Comparison of ENCODE assay signal across 8 cellular contexts in the genomic region with DNA sequence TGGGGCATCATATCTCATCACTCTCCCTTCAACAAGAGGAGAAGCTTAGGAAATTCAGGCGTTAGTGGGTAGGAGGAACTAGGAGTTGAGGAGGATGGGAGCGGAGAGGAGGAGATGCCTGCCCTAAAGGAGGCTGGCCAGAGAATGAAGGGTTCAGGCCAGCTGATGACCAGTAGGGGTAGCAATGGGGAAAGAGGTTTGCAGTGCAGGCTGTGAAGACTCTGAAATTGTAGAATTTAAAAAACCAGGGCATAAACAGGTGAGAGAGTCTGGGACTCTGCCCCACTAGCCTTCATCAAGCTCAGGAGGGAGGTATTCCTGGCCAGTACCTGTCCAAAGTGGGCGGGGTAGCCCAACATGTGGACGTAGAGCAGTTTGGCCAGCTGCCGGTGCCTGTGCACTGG. TPM values are rescaled to one million over a fixed set of nuclear protein-coding genes. Genes with fewer than 3 reads are reported as not detected.
A peak's percentile ranks its signal among the peaks of the same experiment; 100 is the strongest.
DNase-seq lines count a peak whose midpoint lies in the region; ATAC-seq, FAIRE-seq and TF ChIP-seq lines count a peak whose summit lies in the region.

No MANE protein-coding gene starts in this region.

- H3K9me3 ChIP-seq in A549 (no peaks in the 10 kb centered on the region), NT2/D1 (ENCODE audit: insufficient read depth, low read length) (no peaks in the 10 kb centered on the region)

- H3K36me3 Mint-ChIP-seq in endothelial cell (ENCODE audit: low read depth, unreplicated experiment), result peaks cover 20% of the 10 kb centered on the region
- peaks cover 13% of the 10 kb centered on the region for H3K36me3 Mint-ChIP-seq in nephron (ENCODE audit: low read depth)

- no peak for TF ChIP-seq EP300 in A549 (IDR thresholded peaks at IDR 0.05)

- POLR2A ChIA-PET in A549 (lab: Yijun Ruan, JAX), result interaction anchor here (1.0 to 1.3 kb wide), 4 partner anchors 9 to 245 kb away, joined by 3 to 7 read pairs (median 5); a partner anchor contains a TSS

- H3K9me3 Mint-ChIP-seq in endothelial cell (ENCODE audit: unreplicated experiment) (no peaks in the 10 kb centered on the region), nephron (no peaks in the 10 kb centered on the region)

- peak overlapping the region; percentile 62 for H3K4me3 ChIP-seq in A549
- peak overlapping the region; percentile 80 for H3K4me3 ChIP-seq in NT2/D1 (ENCODE audit: insufficient read length, low read depth)

- ATAC-seq in A549, result peak; percentile 51 to 52
- ATAC-seq in GM19035 (IDR thresholded peaks at IDR 0.05; ENCODE audit: unreplicated experiment), result peak; percentile 7
- no peak for ATAC-seq in GM18873 (IDR thresholded peaks at IDR 0.05; ENCODE audit: low FRiP score, unreplicated experiment)

- no peak for TF ChIP-seq RAD21 in A549 (conservative IDR thresholded peaks at IDR 0.05 in 1 of 2, IDR thresholded peaks at IDR 0.05 in 1 of 2)

- peaks cover 20% of the 10 kb centered on the region for H3K4me1 ChIP-seq in A549
- H3K4me1 ChIP-seq in NT2/D1 (ENCODE audit: insufficient read depth, insufficient read length), result peaks cover 17% of the 10 kb centered on the region

- DNase-seq in A549 (ENCODE audit: low read depth in 1 of 2, low spot score in 1 of 2), result peak in 1 of 2 experiments; percentile 30
- DNase-seq in NT2/D1 (ENCODE audit: low read depth, low spot score), result no peak
- no peak for DNase-seq in endothelial cell (ENCODE audit: low spot score)
- DNase-seq in iPS-NIHi11 (ENCODE audit: low spot score), result no peak
- no peak for DNase-seq in activated gamma-delta T cell (lab: John Stamatoyannopoulos, UW)

- H3K4me3 Mint-ChIP-seq in endothelial cell (ENCODE audit: unreplicated experiment) (peak overlapping the region; percentile 97), nephron (peak overlapping the region; percentile 95 to 99 (median 99))

- 9% methylated on average over 5 of the region's 5 CpGs for WGBS in A549 (ENCODE audit: missing lambda C conversion rate)

- TF ChIP-seq CTCF in A549 (IDR thresholded peaks at IDR 0.05) (peak; percentile 15; the same call in 2 of the 3 replicates), endothelial cell (IDR thresholded peaks at IDR 0.05; ENCODE audit: unreplicated experiment) (no peak), nephron (IDR thresholded peaks at IDR 0.05; ENCODE audit: unreplicated experiment in 3 of 3) (peak in 1 of 3 experiments; percentile 17)

- peaks cover 44% of the 10 kb centered on the region for H3K36me3 ChIP-seq in NT2/D1 (ENCODE audit: insufficient read depth, insufficient read length, low read length)

- peak overlapping the region; percentile 70 for H3K9ac ChIP-seq in NT2/D1 (ENCODE audit: insufficient read length, low read depth)

- TF ChIP-seq POLR2A in A549 (IDR thresholded peaks at IDR 0.05; ENCODE audit: low read length), result no peak; the same call in 1 of the 2 replicates

- CTCF ChIA-PET in A549 (lab: Yijun Ruan, JAX), result interaction anchor here (1.1 to 19.0 kb wide), 3 partner anchors 15 to 90 kb away, joined by 4 to 553 read pairs (median 5); a partner anchor contains a TSS

- H3K27me3 ChIP-seq in NT2/D1 (ENCODE audit: insufficient read depth, insufficient read length), result no peaks in the 10 kb centered on the region

- FAIRE-seq in A549 (lab: Jason Lieb, UNC), result no peak

- peak overlapping the region; percentile 85 for H3K4me2 ChIP-seq in A549

- H3K27ac Mint-ChIP-seq in endothelial cell (ENCODE audit: unreplicated experiment), result no peak overlapping the region
- H3K27ac Mint-ChIP-seq in nephron, result peak overlapping the region; percentile 86 to 98 (median 94)

- H3K4me1 Mint-ChIP-seq in endothelial cell (ENCODE audit: unreplicated experiment) (peaks cover 30% of the 10 kb centered on the region), nephron (peaks cover 30% of the 10 kb centered on the region)

- peaks cover 18% of the 10 kb centered on the region for H3K27me3 Mint-ChIP-seq in endothelial cell (ENCODE audit: unreplicated experiment)
- H3K27me3 Mint-ChIP-seq in nephron (ENCODE audit: low read depth), result peaks cover 4% of the 10 kb centered on the region

- peak overlapping the region; percentile 90 to 97 for H3K27ac ChIP-seq in A549

TF ChIP-seq in A549, 52 proteins besides CTCF, POLR2A, EP300 and RAD21:
- TF ChIP-seq, protein P1, sequence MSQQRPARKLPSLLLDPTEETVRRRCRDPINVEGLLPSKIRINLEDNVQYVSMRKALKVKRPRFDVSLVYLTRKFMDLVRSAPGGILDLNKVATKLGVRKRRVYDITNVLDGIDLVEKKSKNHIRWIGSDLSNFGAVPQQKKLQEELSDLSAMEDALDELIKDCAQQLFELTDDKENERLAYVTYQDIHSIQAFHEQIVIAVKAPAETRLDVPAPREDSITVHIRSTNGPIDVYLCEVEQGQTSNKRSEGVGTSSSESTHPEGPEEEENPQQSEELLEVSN (IDR thresholded peaks at IDR 0.05; ENCODE audit: borderline replicate concordance, low read depth), result no peak
- TF ChIP-seq HEYL (CRISPR knock-in tag; IDR thresholded peaks at IDR 0.05), result no peak
- TF ChIP-seq, protein P2, sequence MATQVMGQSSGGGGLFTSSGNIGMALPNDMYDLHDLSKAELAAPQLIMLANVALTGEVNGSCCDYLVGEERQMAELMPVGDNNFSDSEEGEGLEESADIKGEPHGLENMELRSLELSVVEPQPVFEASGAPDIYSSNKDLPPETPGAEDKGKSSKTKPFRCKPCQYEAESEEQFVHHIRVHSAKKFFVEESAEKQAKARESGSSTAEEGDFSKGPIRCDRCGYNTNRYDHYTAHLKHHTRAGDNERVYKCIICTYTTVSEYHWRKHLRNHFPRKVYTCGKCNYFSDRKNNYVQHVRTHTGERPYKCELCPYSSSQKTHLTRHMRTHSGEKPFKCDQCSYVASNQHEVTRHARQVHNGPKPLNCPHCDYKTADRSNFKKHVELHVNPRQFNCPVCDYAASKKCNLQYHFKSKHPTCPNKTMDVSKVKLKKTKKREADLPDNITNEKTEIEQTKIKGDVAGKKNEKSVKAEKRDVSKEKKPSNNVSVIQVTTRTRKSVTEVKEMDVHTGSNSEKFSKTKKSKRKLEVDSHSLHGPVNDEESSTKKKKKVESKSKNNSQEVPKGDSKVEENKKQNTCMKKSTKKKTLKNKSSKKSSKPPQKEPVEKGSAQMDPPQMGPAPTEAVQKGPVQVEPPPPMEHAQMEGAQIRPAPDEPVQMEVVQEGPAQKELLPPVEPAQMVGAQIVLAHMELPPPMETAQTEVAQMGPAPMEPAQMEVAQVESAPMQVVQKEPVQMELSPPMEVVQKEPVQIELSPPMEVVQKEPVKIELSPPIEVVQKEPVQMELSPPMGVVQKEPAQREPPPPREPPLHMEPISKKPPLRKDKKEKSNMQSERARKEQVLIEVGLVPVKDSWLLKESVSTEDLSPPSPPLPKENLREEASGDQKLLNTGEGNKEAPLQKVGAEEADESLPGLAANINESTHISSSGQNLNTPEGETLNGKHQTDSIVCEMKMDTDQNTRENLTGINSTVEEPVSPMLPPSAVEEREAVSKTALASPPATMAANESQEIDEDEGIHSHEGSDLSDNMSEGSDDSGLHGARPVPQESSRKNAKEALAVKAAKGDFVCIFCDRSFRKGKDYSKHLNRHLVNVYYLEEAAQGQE (IDR thresholded peaks at IDR 0.05), result no peak
- TF ChIP-seq, protein P3, sequence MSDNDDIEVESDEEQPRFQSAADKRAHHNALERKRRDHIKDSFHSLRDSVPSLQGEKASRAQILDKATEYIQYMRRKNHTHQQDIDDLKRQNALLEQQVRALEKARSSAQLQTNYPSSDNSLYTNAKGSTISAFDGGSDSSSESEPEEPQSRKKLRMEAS (IDR thresholded peaks at IDR 0.05), result no peak
- no peak for TF ChIP-seq TP53 (CRISPR knock-in tag; IDR thresholded peaks at IDR 0.05)
- no peak for TF ChIP-seq FOSL2 (IDR thresholded peaks at IDR 0.05)
- no peak for TF ChIP-seq FOSL2 (CRISPR knock-in tag; IDR thresholded peaks at IDR 0.05)
- no peak for TF ChIP-seq KDM5A (IDR thresholded peaks at IDR 0.05)
- TF ChIP-seq FOXS1 (CRISPR knock-in tag; IDR thresholded peaks at IDR 0.05), result no peak
- no peak for TF ChIP-seq RARB (CRISPR knock-in tag; IDR thresholded peaks at IDR 0.05)

RNA-seq across cellular contexts. Expression of a gene that starts 0.8 kb away (rescaled TPM):
- polyA plus RNA-seq in A549 (2011; rRNA removed), result 83.7 and 122 TPM in 2 replicates
- polyA plus RNA-seq in A549 (2012; cell fraction: cytosol; rRNA removed), result 110 and 119 TPM in 2 replicates
- 819 and 947 TPM in 2 replicates for polyA plus RNA-seq in A549 (2012; cell fraction: nucleus; rRNA removed)
- 60.3 to 83.9 TPM (median 80.6 TPM) in 3 replicates for polyA plus RNA-seq in A549 (2017; fragmentation: RNase III; extraction: RNeasy Plus Mini Kit Qiagen cat#74134 plus additional on column Dnase treatment)
- 151 and 171 TPM in 2 replicates for polyA minus RNA-seq in A549 (2011; rRNA and poly(A)+ RNA removed)
- 134 TPM for total RNA-seq in endothelial cell (ENCODE audit: unreplicated experiment)

RNA-seq across cellular contexts. Expression of a gene that starts 10.7 kb away (rescaled TPM):
- polyA plus RNA-seq in A549 (2011; rRNA removed) (8.1 and 15.3 TPM in 2 replicates), A549 (2017; fragmentation: RNase III; extraction: RNeasy Plus Mini Kit Qiagen cat#74134 plus additional on column Dnase treatment) (21.0 to 24.0 TPM (median 23.9 TPM) in 3 replicates)
- polyA plus RNA-seq in A549 (2012; cell fraction: cytosol; rRNA removed), result 15.3 and 16.9 TPM in 2 replicates
- polyA plus RNA-seq in A549 (2012; cell fraction: nucleus; rRNA removed), result 20.6 and 26.5 TPM in 2 replicates
- 12.2 and 12.5 TPM in 2 replicates for polyA minus RNA-seq in A549 (2011; rRNA and poly(A)+ RNA removed)
- total RNA-seq in endothelial cell (ENCODE audit: unreplicated experiment), result 6.9 TPM

RNA-seq across cellular contexts. Expression of a gene that starts 11.8 kb away (rescaled TPM):
- polyA plus RNA-seq in A549 (2011; rRNA removed), result 0.03 and 0.05 TPM in 2 replicates
- polyA plus RNA-seq in A549 (2012; cell fraction: cytosol; rRNA removed), result 0.01 and 0.03 TPM in 2 replicates
- polyA plus RNA-seq in A549 (2012; cell fraction: nucleus; rRNA removed), result 0.06 and 0.11 TPM in 2 replicates
- polyA plus RNA-seq in A549 (2017; fragmentation: RNase III; extraction: RNeasy Plus Mini Kit Qiagen cat#74134 plus additional on column Dnase treatment), result 0.03 TPM in 1 of 3 replicates, not detected in the others
- 0.04 and 0.10 TPM in 2 replicates for polyA minus RNA-seq in A549 (2011; rRNA and poly(A)+ RNA removed)
- 0.64 TPM for total RNA-seq in endothelial cell (ENCODE audit: unreplicated experiment)

RNA-seq across cellular contexts. Expression of a gene that starts 15.2 kb away (rescaled TPM):
- polyA plus RNA-seq in A549 (2011; rRNA removed) (0.34 and 0.66 TPM in 2 replicates), A549 (2017; fragmentation: RNase III; extraction: RNeasy Plus Mini Kit Qiagen cat#74134 plus additional on column Dnase treatment) (0.88 to 1.3 TPM (median 1.1 TPM) in 3 replicates)
- polyA plus RNA-seq in A549 (2012; cell fraction: cytosol; rRNA removed), result 0.12 and 0.19 TPM in 2 replicates
- polyA plus RNA-seq in A549 (2012; cell fraction: nucleus; rRNA removed), result 0.42 TPM in 2 replicates
- 0.79 and 1.5 TPM in 2 replicates for polyA minus RNA-seq in A549 (2011; rRNA and poly(A)+ RNA removed)
- total RNA-seq in endothelial cell (ENCODE audit: unreplicated experiment), result 12.7 TPM
